In genomic region chr20:6123650-6124014, GRCh38 we compare ENCODE assay signal across 1 cellular context.
TF ChIP-seq lines count a peak whose summit lies in the region.

No MANE protein-coding gene starts in this region.

TF ChIP-seq in HepG2, 621 proteins besides CTCF, POLR2A, EP300 and RAD21 (continued from another document):
- TF ChIP-seq ZBTB26 (CRISPR knock-in tag; IDR thresholded peaks at IDR 0.05; ENCODE audit: borderline replicate concordance) (no peak), MAF1 (CRISPR knock-in tag; IDR thresholded peaks at IDR 0.05; ENCODE audit: borderline replicate concordance) (peak; percentile 22; the same call in 1 of the 2 replicates), ZNF577 (CRISPR knock-in tag; IDR thresholded peaks at IDR 0.05; ENCODE audit: borderline replicate concordance, low read depth) (no peak), MED13 (CRISPR knock-in tag; IDR thresholded peaks at IDR 0.05) (no peak), FIP1L1 (IDR thresholded peaks at IDR 0.05; ENCODE audit: borderline replicate concordance, insufficient read depth, low read depth, low read length) (no peak), SRSF1 (optimal IDR thresholded peaks at IDR 0.05; ENCODE audit: low read depth, low read length) (no peak), CBX2 (IDR thresholded peaks at IDR 0.05; ENCODE audit: low read depth, low read length) (no peak), CBX2 (CRISPR knock-in tag; IDR thresholded peaks at IDR 0.05; ENCODE audit: low read depth) (no peak), ELF3 (CRISPR knock-in tag; IDR thresholded peaks at IDR 0.05) (peak; percentile 5; the same call in 1 of the 2 replicates), MTA1 (CRISPR knock-in tag; IDR thresholded peaks at IDR 0.05; ENCODE audit: borderline replicate concordance) (no peak), ZNF44 (CRISPR knock-in tag; IDR thresholded peaks at IDR 0.05) (no peak), NCOR1 (IDR thresholded peaks at IDR 0.05; ENCODE audit: borderline replicate concordance, low read length) (no peak), REXO4 (CRISPR knock-in tag; IDR thresholded peaks at IDR 0.05; ENCODE audit: borderline replicate concordance) (no peak), ZNF761 (CRISPR knock-in tag; conservative IDR thresholded peaks at IDR 0.05) (no peak), ZBTB43 (CRISPR knock-in tag; conservative IDR thresholded peaks at IDR 0.05) (peak; percentile 20; the same call in 1 of the 2 replicates), ZBTB33 (CRISPR knock-in tag; IDR thresholded peaks at IDR 0.05) (no peak; the same call in 1 of the 2 replicates), E2F1 (CRISPR knock-in tag; IDR thresholded peaks at IDR 0.05) (0 out of 2 replicates have a peak, but pooled peaks have one; percentile 7), MAZ (IDR thresholded peaks at IDR 0.05; ENCODE audit: borderline replicate concordance, low read depth, low read length) (no peak), MAZ (CRISPR knock-in tag; IDR thresholded peaks at IDR 0.05; ENCODE audit: low read depth) (no peak), ZSCAN30 (CRISPR knock-in tag; IDR thresholded peaks at IDR 0.05) (0 out of 2 replicates have a peak, but pooled peaks have one; percentile 38), RBM22 (optimal IDR thresholded peaks at IDR 0.05; ENCODE audit: low read length) (no peak)
- TF ChIP-seq, protein P1, sequence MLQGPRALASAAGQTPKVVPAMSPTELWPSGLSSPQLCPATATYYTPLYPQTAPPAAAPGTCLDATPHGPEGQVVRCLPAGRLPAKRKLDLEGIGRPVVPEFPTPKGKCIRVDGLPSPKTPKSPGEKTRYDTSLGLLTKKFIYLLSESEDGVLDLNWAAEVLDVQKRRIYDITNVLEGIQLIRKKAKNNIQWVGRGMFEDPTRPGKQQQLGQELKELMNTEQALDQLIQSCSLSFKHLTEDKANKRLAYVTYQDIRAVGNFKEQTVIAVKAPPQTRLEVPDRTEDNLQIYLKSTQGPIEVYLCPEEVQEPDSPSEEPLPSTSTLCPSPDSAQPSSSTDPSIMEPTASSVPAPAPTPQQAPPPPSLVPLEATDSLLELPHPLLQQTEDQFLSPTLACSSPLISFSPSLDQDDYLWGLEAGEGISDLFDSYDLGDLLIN (CRISPR knock-in tag; IDR thresholded peaks at IDR 0.05; ENCODE audit: borderline replicate concordance): 0 out of 2 replicates have a peak, but pooled peaks have one; percentile 68
- TF ChIP-seq, protein P2, sequence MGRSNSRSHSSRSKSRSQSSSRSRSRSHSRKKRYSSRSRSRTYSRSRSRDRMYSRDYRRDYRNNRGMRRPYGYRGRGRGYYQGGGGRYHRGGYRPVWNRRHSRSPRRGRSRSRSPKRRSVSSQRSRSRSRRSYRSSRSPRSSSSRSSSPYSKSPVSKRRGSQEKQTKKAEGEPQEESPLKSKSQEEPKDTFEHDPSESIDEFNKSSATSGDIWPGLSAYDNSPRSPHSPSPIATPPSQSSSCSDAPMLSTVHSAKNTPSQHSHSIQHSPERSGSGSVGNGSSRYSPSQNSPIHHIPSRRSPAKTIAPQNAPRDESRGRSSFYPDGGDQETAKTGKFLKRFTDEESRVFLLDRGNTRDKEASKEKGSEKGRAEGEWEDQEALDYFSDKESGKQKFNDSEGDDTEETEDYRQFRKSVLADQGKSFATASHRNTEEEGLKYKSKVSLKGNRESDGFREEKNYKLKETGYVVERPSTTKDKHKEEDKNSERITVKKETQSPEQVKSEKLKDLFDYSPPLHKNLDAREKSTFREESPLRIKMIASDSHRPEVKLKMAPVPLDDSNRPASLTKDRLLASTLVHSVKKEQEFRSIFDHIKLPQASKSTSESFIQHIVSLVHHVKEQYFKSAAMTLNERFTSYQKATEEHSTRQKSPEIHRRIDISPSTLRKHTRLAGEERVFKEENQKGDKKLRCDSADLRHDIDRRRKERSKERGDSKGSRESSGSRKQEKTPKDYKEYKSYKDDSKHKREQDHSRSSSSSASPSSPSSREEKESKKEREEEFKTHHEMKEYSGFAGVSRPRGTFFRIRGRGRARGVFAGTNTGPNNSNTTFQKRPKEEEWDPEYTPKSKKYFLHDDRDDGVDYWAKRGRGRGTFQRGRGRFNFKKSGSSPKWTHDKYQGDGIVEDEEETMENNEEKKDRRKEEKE (IDR thresholded peaks at IDR 0.05): no peak
- TF ChIP-seq, protein P3, sequence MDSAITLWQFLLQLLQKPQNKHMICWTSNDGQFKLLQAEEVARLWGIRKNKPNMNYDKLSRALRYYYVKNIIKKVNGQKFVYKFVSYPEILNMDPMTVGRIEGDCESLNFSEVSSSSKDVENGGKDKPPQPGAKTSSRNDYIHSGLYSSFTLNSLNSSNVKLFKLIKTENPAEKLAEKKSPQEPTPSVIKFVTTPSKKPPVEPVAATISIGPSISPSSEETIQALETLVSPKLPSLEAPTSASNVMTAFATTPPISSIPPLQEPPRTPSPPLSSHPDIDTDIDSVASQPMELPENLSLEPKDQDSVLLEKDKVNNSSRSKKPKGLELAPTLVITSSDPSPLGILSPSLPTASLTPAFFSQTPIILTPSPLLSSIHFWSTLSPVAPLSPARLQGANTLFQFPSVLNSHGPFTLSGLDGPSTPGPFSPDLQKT (CRISPR knock-in tag; IDR thresholded peaks at IDR 0.05; ENCODE audit: borderline replicate concordance): no peak
